23 cellular contexts compared by ENCODE assay signal in the genomic region with DNA sequence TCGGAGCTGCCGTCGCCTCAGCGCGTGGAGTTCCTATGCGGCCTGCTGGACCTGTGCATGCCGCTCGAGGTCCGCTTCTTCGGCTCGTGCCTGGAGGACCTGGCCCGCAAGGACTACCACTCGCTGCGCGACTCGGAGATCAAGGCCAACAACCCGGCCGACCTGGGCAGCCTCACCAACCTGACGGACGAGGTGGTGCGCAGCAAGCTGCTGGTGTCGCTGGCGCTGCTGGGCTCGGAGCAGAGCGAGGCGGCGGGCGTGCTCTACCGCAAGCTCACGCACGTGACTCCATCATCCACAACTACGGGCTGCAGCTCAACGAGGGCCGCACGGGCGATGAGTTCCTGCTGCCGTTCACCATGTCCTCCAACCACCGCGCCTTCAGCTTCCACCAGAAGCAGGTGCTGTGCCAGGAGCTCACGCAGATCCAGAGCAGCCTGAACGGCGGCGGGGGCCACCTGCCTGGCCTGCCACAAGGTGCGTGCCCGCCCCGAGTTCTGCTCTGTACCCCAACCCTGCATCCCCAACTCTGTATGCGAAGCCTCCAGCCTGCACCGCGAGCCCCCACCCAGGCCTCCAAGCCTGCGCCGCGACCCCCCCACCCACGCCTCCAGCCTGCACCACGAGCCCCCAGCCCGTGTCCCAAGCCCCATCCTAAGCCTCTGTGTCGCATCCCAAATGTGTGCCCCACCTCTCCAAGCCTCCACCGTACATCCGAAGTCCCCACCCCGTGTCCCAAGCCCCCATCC.
"Had no signal": no experiment of that assay in that cellular context is flagged by ENCODE, and none has a peak within 500 bp of the region (broad histone marks: within the 10 kb centered on the region; RNA-seq: fewer than 3 reads in every experiment).

No MANE protein-coding gene starts in this region.

- H3K27me3 ChIP-seq: cardiac muscle cell, sigmoid colon, upper lobe of right lung had no signal

- H3K36me3 ChIP-seq: cardiac muscle cell, heart right ventricle, lower lobe of right lung, sigmoid colon, thoracic aorta, upper lobe of right lung, WERI-Rb-1 had no signal

- H3K9me3 ChIP-seq: lower lobe of right lung, thoracic aorta, upper lobe of right lung had no signal

- H3K4me3 ChIP-seq: cardiac muscle cell, lower lobe of right lung, sigmoid colon, smooth muscle cell, thoracic aorta, upper lobe of right lung had no signal

- H3K4me1 ChIP-seq: lower lobe of right lung, sigmoid colon, upper lobe of right lung had no signal

- H3K27ac ChIP-seq: cardiac muscle cell, lower lobe of right lung, sigmoid colon, thoracic aorta, upper lobe of right lung, WERI-Rb-1 had no signal

- DNase-seq: activated CD4-positive, alpha-beta T cell treated with anti-CD3 and anti-CD28 coated beads, Interleukin-2, amount 50 U/mL, for 4 hours; activated CD4-positive, CD25-positive, alpha-beta regulatory T cell treated with anti-CD3 and anti-CD28 coated beads, Interleukin-2, amount 50 U/mL, for 72 hours; activated gamma-delta T cell; activated naive CD4-positive, alpha-beta T cell treated with anti-CD3 and anti-CD28 coated beads, Interleukin-2, amount 50 U/mL, for 16 hours; activated naive CD8-positive, alpha-beta T cell treated with anti-CD3 and anti-CD28 coated beads, Interleukin-2, amount 50 U/mL, for 24 hours; activated T-cell treated with anti-CD3 and anti-CD28 coated beads, Interleukin-2, amount 50 U/mL, for 72 hours; effector CD4-positive, alpha-beta T cell; foreskin fibroblast; heart right ventricle; lower lobe of right lung; retina; sigmoid colon; stimulated activated CD4-positive, alpha-beta T cell treated with anti-CD3 and anti-CD28 coated beads, Interleukin-2, amount 100 ng/mL, for 48 hours; stimulated activated CD8-positive, alpha-beta memory T cell treated with anti-CD3 and anti-CD28 coated beads, Interleukin-4, amount 100 ng/mL, for 48 hours; stimulated activated naive B cell treated with anti-CD40 and anti-IgM and Interleukin-4, amounts not matched to agents 10 μg/mL and 1 μg/mL and 100 μg/mL, for 72 hours; T-helper 1 cell; WERI-Rb-1 had no signal

- H3K4me2 ChIP-seq: smooth muscle cell had no signal

- ATAC-seq: activated naive CD8-positive, alpha-beta T cell treated with anti-CD3 and anti-CD28 coated beads, Interleukin-2, amount 50 U/mL, for 24 hours; activated T-cell treated with anti-CD3 and anti-CD28 coated beads, Interleukin-2, amount 50 U/mL, for 72 hours; left lobe of liver; naive thymus-derived CD4-positive, alpha-beta T cell; stimulated activated naive B cell treated with anti-CD40 and anti-IgM and Interleukin-4, amounts not matched to agents 10 μg/mL and 1 μg/mL and 100 μg/mL, for 72 hours; upper lobe of right lung had no signal
